ENCODE assay signal across 8 cellular contexts in genomic region chr3:13461169-13462124, GRCh38. TPM values are rescaled to one million over a fixed set of nuclear protein-coding genes. Genes with fewer than 3 reads are reported as not detected.
DNase-seq lines count a peak whose midpoint lies in the region; ATAC-seq, FAIRE-seq and TF ChIP-seq lines count a peak whose summit lies in the region.

No MANE protein-coding gene starts in this region.

- no peak overlapping the region for H2AFZ ChIP-seq in neural cell (ENCODE audit: low read depth, low read length)

- H3K9me3 ChIP-seq in neural cell (ENCODE audit: low read length) (no peaks in the 10 kb centered on the region), aorta (ENCODE audit: control insufficient read depth, low read length) (no peaks in the 10 kb centered on the region)

- H3K4me1 ChIP-seq in aorta (ENCODE audit: control insufficient read depth in 1 of 2, insufficient read depth in 2 of 2, low read length in 2 of 2), result no peaks in the 10 kb centered on the region

- H3K27ac ChIP-seq in neural cell (ENCODE audit: low read length) (no peak overlapping the region), aorta (ENCODE audit: low read depth in 1 of 2, low read length in 2 of 2) (no peak overlapping the region)

- H3K9ac ChIP-seq in neural cell (ENCODE audit: low read length), result no peak overlapping the region

- no peaks in the 10 kb centered on the region for H3F3A ChIP-seq in neural cell (ENCODE audit: insufficient read depth, low read length, poor library complexity, severe bottlenecking)

- H3K79me2 ChIP-seq in neural cell (replicated peaks; ENCODE audit: insufficient read depth, low read length), result no peaks in the 10 kb centered on the region

- intact Hi-C loops in aorta (cut with DNase I), result no loop called here

- peak; percentile 57 for TF ChIP-seq CTCF in AG09309 (IDR thresholded peaks at IDR 0.05; ENCODE audit: control insufficient read depth, insufficient read depth, low read depth, low read length, missing control alignments)
- TF ChIP-seq CTCF in neural cell (IDR thresholded peaks at IDR 0.05; ENCODE audit: poor library complexity, severe bottlenecking), result peak; percentile 43

- DNase-seq in AG09309 (ENCODE audit: low read depth) (no peak), GM19239 (ENCODE audit: insufficient read length, low spot score) (peak; percentile 48), NCI-H345 treated with DMSO at 0.1 percent for 48 hours (lab: John Stamatoyannopoulos, UW; ENCODE audit: unreplicated experiment) (peak; percentile 5), aorta (peak; percentile 59 to 81), ureter (ENCODE audit: low spot score) (no peak)
- DNase-seq in activated CD4-positive, alpha-beta T cell treated with anti-CD3 and anti-CD28 coated beads, Interleukin-2, amount 50 U/mL, for 1 hour, result peak; percentile 73
- DNase-seq in effector CD8-positive, alpha-beta T cell (lab: John Stamatoyannopoulos, UW), result peak; percentile 63

- H3K9me2 ChIP-seq in neural cell (ENCODE audit: insufficient read depth, low read length), result no peaks in the 10 kb centered on the region

- no peak overlapping the region for H3K4me2 ChIP-seq in neural cell (ENCODE audit: low read length)

- H3K4me3 ChIP-seq in AG09309 (ENCODE audit: control insufficient read depth, low read depth, low read length) (no peak overlapping the region), neural cell (ENCODE audit: low read length) (no peak overlapping the region), aorta (ENCODE audit: low read length in 2 of 2) (no peak overlapping the region)

- 34% methylated on average over 14 of the region's 14 CpGs for WGBS in aorta, 2 donors

- peak; percentile 22 for TF ChIP-seq RAD21 in neural cell (conservative IDR thresholded peaks at IDR 0.05)

- no peak for ATAC-seq in aorta (ENCODE audit: low FRiP score)

- FAIRE-seq in GM19239 (lab: Jason Lieb, UNC), result no peak

- TF ChIP-seq EP300 in neural cell (conservative IDR thresholded peaks at IDR 0.05; ENCODE audit: poor library complexity, severe bottlenecking), result no peak

- H4K20me1 ChIP-seq in neural cell (ENCODE audit: insufficient read depth), result no peaks in the 10 kb centered on the region

- no peaks in the 10 kb centered on the region for H3K36me3 ChIP-seq in neural cell (ENCODE audit: insufficient read depth, low read length)
- H3K36me3 ChIP-seq in aorta (ENCODE audit: control insufficient read depth in 1 of 2, insufficient read depth in 2 of 2, low read length in 1 of 2), result no peaks in the 10 kb centered on the region

- H3K27me3 ChIP-seq in neural cell (ENCODE audit: insufficient read depth, low read depth, low read length) (no peaks in the 10 kb centered on the region), aorta (ENCODE audit: control insufficient read depth in 1 of 2, insufficient read depth in 2 of 2, low read length in 1 of 2) (no peaks in the 10 kb centered on the region)

TF ChIP-seq in neural cell, 6 proteins besides CTCF, POLR2A, EP300 and RAD21:
- no peak for TF ChIP-seq MXI1 (conservative IDR thresholded peaks at IDR 0.05; ENCODE audit: poor library complexity, severe bottlenecking)
- TF ChIP-seq POLR2AphosphoS5 (IDR thresholded peaks at IDR 0.05), result no peak
- TF ChIP-seq REST (IDR thresholded peaks at IDR 0.05; ENCODE audit: borderline replicate concordance), result no peak

RNA-seq across cellular contexts. Expression of gene HDAC11, which starts 18.7 kb away (rescaled TPM):
- 14.8 and 18.3 TPM in 2 replicates for polyA plus RNA-seq in neural cell
- 10.7 and 11.3 TPM in 2 replicates for polyA minus RNA-seq in neural cell
- 10 to 100 TPM; 16.8 to 19.9 TPM for total RNA-seq in aorta
- 10 to 100 TPM; 18.9 to 22.2 TPM for polyA plus RNA-seq in aorta
- 17.4 TPM for total RNA-seq in ureter

RNA-seq across cellular contexts. Expression of gene NUP210, which starts 41.3 kb away (rescaled TPM):
- 8.2 and 14.4 TPM in 2 replicates for polyA plus RNA-seq in neural cell
- polyA minus RNA-seq in neural cell, result 34.0 and 36.3 TPM in 2 replicates
- total RNA-seq in aorta, result 1 to 10 TPM; 2.8 to 4.8 TPM
- under 1 TPM; 0.49 to 0.63 TPM for polyA plus RNA-seq in aorta
- 19.9 TPM for total RNA-seq in ureter

Comparison
In these comparisons a context has a peak if more than half of its experiments do, and no peak if none do; other contexts are left out.
1. DNase-seq: peak in GM19239 (single experiment), NCI-H345 treated with DMSO at 0.1 percent for 48 hours (single experiment), activated CD4-positive, alpha-beta T cell treated with anti-CD3 and anti-CD28 coated beads, Interleukin-2, amount 50 U/mL, for 1 hour (single experiment), effector CD8-positive, alpha-beta T cell (single experiment) and aorta (2 of 2); none in AG09309 (single experiment) and ureter (single experiment).